ENCODE assay signal across 8 cellular contexts in genomic region chr10:18238875-18239485, GRCh38.
DNase-seq lines count a peak whose midpoint lies in the region; ATAC-seq, FAIRE-seq and TF ChIP-seq lines count a peak whose summit lies in the region.

No MANE protein-coding gene starts in this region.

- H3K9ac ChIP-seq in endothelial cell of umbilical vein (replicated peaks; ENCODE audit: extremely low read depth, insufficient read depth, low read length), result no peak overlapping the region

- FAIRE-seq in endothelial cell of umbilical vein (lab: Jason Lieb, UNC), result peak; percentile 64

- dilution Hi-C loops in endothelial cell of umbilical vein (cut with MboI; ENCODE audit: extremely low pct_ligation_motif_present, low sequenced_read_pairs), result no loop called here

- BruUV-seq in endothelial cell of umbilical vein (replicated peaks; lab: Mats Ljungman, UMichigan), result no TSS peak

- WGBS in right cardiac atrium, result 55% methylated on average over 8 of the region's 8 CpGs
- WGBS in ovary, 3 donors, result 45 to 46% (median 46%) methylated on average over 8 of the region's 8 CpGs

- H3K9me3 ChIP-seq in right cardiac atrium (ENCODE audit: control insufficient read depth, low read length) (no peaks in the 10 kb centered on the region), endothelial cell of umbilical vein (replicated peaks; ENCODE audit: control insufficient read depth, insufficient read depth, low read length) (no peaks in the 10 kb centered on the region), ovary (no peaks in the 10 kb centered on the region)

- no peak overlapping the region for H2AFZ ChIP-seq in endothelial cell of umbilical vein (ENCODE audit: low read depth, low read length)

- H3K4me1 ChIP-seq in right cardiac atrium (ENCODE audit: control insufficient read depth, insufficient read depth, low read length) (peaks cover 2% of the 10 kb centered on the region), endothelial cell of umbilical vein (ENCODE audit: control insufficient read depth, extremely low read depth, insufficient read depth, low read length) (no peaks in the 10 kb centered on the region), ovary (ENCODE audit: insufficient read depth) (peaks cover 12% of the 10 kb centered on the region)

- TF ChIP-seq EP300 in ovary (IDR thresholded peaks at IDR 0.05), result no peak

- TF ChIP-seq POLR2A in endothelial cell of umbilical vein (IDR thresholded peaks at IDR 0.05; ENCODE audit: low read depth, low read length) (no peak), ovary (IDR thresholded peaks at IDR 0.05) (no peak)

- DNase-seq in Right ventricle myocardium superior, result no peak
- DNase-seq in right cardiac atrium, result no peak
- DNase-seq in NOMO-1 treated with DMSO at 0.1 percent for 48 hours (lab: John Stamatoyannopoulos, UW; ENCODE audit: unreplicated experiment), result peak; percentile 38
- DNase-seq in endothelial cell of umbilical vein (ENCODE audit: low read depth, low spot score), result peak; percentile 26
- DNase-seq in ovary, result peak in 1 of 5 donors; percentile 43
- DNase-seq in COR-L47 (lab: John Stamatoyannopoulos, UW), result no peak
- DNase-seq in activated CD4-positive, alpha-beta T cell treated with anti-CD3 and anti-CD28 coated beads, Interleukin-2, amount 50 U/mL, for 4 hours, result no peak

- H3K9me1 ChIP-seq in endothelial cell of umbilical vein (replicated peaks; ENCODE audit: control insufficient read depth, extremely low read depth, insufficient read depth, low read length), result no peaks in the 10 kb centered on the region

- ATAC-seq in Right ventricle myocardium superior (ENCODE audit: poor library complexity), result peak; percentile 26
- ATAC-seq in right cardiac atrium, result no peak
- no peak for ATAC-seq in HG02840 (IDR thresholded peaks at IDR 0.05; ENCODE audit: low FRiP score, unreplicated experiment)

- CTCF ChIA-PET in endothelial cell of umbilical vein (lab: Charles Lee), result no interaction called here

- no peaks in the 10 kb centered on the region for H3K79me2 ChIP-seq in endothelial cell of umbilical vein (ENCODE audit: control insufficient read depth, insufficient read depth, low read length)

- intact Hi-C loops in Right ventricle myocardium superior (cut with DNase I) (loop anchor here (10.0 kb wide), 1 partner anchor 226 kb away; no protein-coding TSS in a partner anchor), right cardiac atrium (cut with DNase I) (no loop called here), endothelial cell of umbilical vein (cut with micrococcal nuclease) (loop anchor here (1.0 kb wide), 1 partner anchor 632 kb away; no protein-coding TSS in a partner anchor), ovary (cut with DNase I) (loop anchor here in 1 of 4 donors (10.0 kb wide), 1 partner anchor 504 kb away; no protein-coding TSS in a partner anchor)

- no peaks in the 10 kb centered on the region for H3K36me3 ChIP-seq in endothelial cell of umbilical vein (ENCODE audit: control insufficient read depth in 2 of 2, extremely low read depth in 1 of 2, insufficient read depth in 2 of 2, low read length in 2 of 2)
- H3K36me3 ChIP-seq in ovary, result no peaks in the 10 kb centered on the region

- H3K27ac ChIP-seq in right cardiac atrium (ENCODE audit: low read length) (no peak overlapping the region), endothelial cell of umbilical vein (ENCODE audit: insufficient read depth, low read depth, low read length) (no peak overlapping the region), ovary (peak overlapping the region in 1 of 2 donors; percentile 87)

- no peak overlapping the region for H3K4me3 ChIP-seq in right cardiac atrium (ENCODE audit: low read length)
- H3K4me3 ChIP-seq in endothelial cell of umbilical vein (replicated peaks in 1 of 3; ENCODE audit: insufficient read depth in 1 of 3, low read depth in 1 of 3, low read length in 3 of 3), result no peak overlapping the region
- H3K4me3 ChIP-seq in ovary, result no peak overlapping the region

- H3K27me3 ChIP-seq in right cardiac atrium (ENCODE audit: control insufficient read depth, insufficient read depth), result no peaks in the 10 kb centered on the region
- no peaks in the 10 kb centered on the region for H3K27me3 ChIP-seq in endothelial cell of umbilical vein (ENCODE audit: control insufficient read depth in 2 of 2, insufficient read depth in 2 of 2, low read length in 2 of 2)
- H3K27me3 ChIP-seq in ovary, result no peaks in the 10 kb centered on the region

- H4K20me1 ChIP-seq in endothelial cell of umbilical vein (replicated peaks; ENCODE audit: control insufficient read depth, extremely low read depth, insufficient read depth, low read length), result no peaks in the 10 kb centered on the region

- no peak overlapping the region for H3K4me2 ChIP-seq in endothelial cell of umbilical vein (ENCODE audit: insufficient read depth, low read length)

- POLR2A ChIA-PET in endothelial cell of umbilical vein (lab: Charles Lee), result no interaction called here

- TF ChIP-seq CTCF in endothelial cell of umbilical vein (IDR thresholded peaks at IDR 0.05; ENCODE audit: extremely low read depth in 1 of 2, insufficient read depth in 1 of 2, low read depth in 1 of 2, low read length in 2 of 2) (peak; percentile 37 to 42), ovary (IDR thresholded peaks at IDR 0.05) (peak; percentile 50 to 68 (median 65))

TF ChIP-seq in endothelial cell of umbilical vein, 7 proteins besides CTCF, POLR2A, EP300 and RAD21:
- TF ChIP-seq MYC (IDR thresholded peaks at IDR 0.05; ENCODE audit: low read depth, low read length) (no peak), GATA2 (IDR thresholded peaks at IDR 0.05; ENCODE audit: insufficient read depth, insufficient read length, low read depth, low read length) (no peak), MAX (IDR thresholded peaks at IDR 0.05; ENCODE audit: insufficient read depth, insufficient read length) (no peak), JUN (IDR thresholded peaks at IDR 0.05; ENCODE audit: borderline replicate concordance, insufficient read depth, insufficient read length, low read depth) (no peak), FOS (IDR thresholded peaks at IDR 0.05; ENCODE audit: borderline replicate concordance, insufficient read depth, low read length) (no peak), POLR2AphosphoS5 (IDR thresholded peaks at IDR 0.05; ENCODE audit: insufficient read depth, low read depth, low read length) (no peak), EZH2 (IDR thresholded peaks at IDR 0.05; ENCODE audit: borderline replicate concordance, low read depth, low read length, severe bottlenecking) (no peak)

Comparison
In these comparisons a context has a peak if more than half of its experiments do, and no peak if none do; other contexts are left out.
1. intact Hi-C loops: an anchor here in Right ventricle myocardium superior (10.0 kb wide) and endothelial cell of umbilical vein (1.0 kb wide); none called in right cardiac atrium.
2. DNase-seq: peak in NOMO-1 treated with DMSO at 0.1 percent for 48 hours (single experiment) and endothelial cell of umbilical vein (single experiment); none in Right ventricle myocardium superior (single experiment), right cardiac atrium (0 of 3), COR-L47 (single experiment) and activated CD4-positive, alpha-beta T cell treated with anti-CD3 and anti-CD28 coated beads, Interleukin-2, amount 50 U/mL, for 4 hours (0 of 2).